ENCODE assay signal across 2 cellular contexts in the genomic region with DNA sequence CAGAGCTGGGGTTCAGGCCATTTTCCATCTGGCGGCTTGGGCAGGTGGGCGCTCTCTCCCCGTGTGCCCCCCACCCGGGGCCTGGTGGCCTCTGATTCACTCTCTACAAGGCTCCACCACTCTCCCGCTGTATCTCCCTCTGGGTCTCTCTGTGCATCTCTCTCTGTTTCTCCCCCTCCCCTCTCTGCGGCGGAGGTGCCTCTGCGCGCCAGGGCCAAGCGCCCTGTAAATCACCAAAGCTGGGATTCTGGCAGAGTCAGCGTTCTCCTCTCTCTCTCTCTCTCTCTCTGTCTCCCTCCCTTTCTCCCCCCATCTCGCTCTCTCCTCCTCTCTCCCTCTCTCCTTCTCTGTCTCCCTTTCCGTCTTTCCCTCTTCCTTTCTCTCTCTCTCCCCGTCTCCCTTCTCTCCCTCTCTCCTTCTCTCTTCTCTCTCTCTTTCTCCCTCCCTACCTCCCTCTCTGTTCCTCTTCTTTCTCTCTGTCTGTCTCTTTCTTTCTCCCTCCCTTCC.
A peak's percentile ranks its signal among the peaks of the same experiment; 100 is the strongest.
TF ChIP-seq lines count a peak whose summit lies in the region.

No MANE protein-coding gene starts in this region.

TF ChIP-seq in HCT116, 20 proteins besides CTCF, POLR2A, EP300 and RAD21 (continued from another document):
- no peak for TF ChIP-seq EZH2 (IDR thresholded peaks at IDR 0.05)
- no peak for TF ChIP-seq SRF (IDR thresholded peaks at IDR 0.05; ENCODE audit: low read depth)
- TF ChIP-seq JUND (IDR thresholded peaks at IDR 0.05) = no peak
- no peak for TF ChIP-seq EGR1 (IDR thresholded peaks at IDR 0.05; ENCODE audit: low read depth)
- TF ChIP-seq FOSL1 (IDR thresholded peaks at IDR 0.05; ENCODE audit: low read depth) = no peak
- TF ChIP-seq, protein P1, sequence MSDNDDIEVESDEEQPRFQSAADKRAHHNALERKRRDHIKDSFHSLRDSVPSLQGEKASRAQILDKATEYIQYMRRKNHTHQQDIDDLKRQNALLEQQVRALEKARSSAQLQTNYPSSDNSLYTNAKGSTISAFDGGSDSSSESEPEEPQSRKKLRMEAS (IDR thresholded peaks at IDR 0.05) = no peak
- TF ChIP-seq YY1 (IDR thresholded peaks at IDR 0.05; ENCODE audit: extremely low read depth, insufficient replicate concordance, low read depth, low read length) = no peak
- TF ChIP-seq, protein P2, sequence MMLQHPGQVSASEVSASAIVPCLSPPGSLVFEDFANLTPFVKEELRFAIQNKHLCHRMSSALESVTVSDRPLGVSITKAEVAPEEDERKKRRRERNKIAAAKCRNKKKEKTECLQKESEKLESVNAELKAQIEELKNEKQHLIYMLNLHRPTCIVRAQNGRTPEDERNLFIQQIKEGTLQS (IDR thresholded peaks at IDR 0.05) = no peak
- TF ChIP-seq ZFX (IDR thresholded peaks at IDR 0.05) = no peak
TF ChIP-seq in HCT116: peak in this region for 0.

TF ChIP-seq in GM12878, 131 proteins besides CTCF, POLR2A, EP300 and RAD21:
- TF ChIP-seq, protein P3, sequence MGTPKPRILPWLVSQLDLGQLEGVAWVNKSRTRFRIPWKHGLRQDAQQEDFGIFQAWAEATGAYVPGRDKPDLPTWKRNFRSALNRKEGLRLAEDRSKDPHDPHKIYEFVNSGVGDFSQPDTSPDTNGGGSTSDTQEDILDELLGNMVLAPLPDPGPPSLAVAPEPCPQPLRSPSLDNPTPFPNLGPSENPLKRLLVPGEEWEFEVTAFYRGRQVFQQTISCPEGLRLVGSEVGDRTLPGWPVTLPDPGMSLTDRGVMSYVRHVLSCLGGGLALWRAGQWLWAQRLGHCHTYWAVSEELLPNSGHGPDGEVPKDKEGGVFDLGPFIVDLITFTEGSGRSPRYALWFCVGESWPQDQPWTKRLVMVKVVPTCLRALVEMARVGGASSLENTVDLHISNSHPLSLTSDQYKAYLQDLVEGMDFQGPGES (IDR thresholded peaks at IDR 0.05) = no peak
- TF ChIP-seq TCF12 (IDR thresholded peaks at IDR 0.05; ENCODE audit: low read depth, low read length) (no peak), HDGF (IDR thresholded peaks at IDR 0.05) (0 out of 2 replicates have a peak, but pooled peaks have one; percentile 15), KDM1A (IDR thresholded peaks at IDR 0.05; ENCODE audit: borderline replicate concordance) (no peak), CHD2 (IDR thresholded peaks at IDR 0.05; ENCODE audit: borderline replicate concordance, low read depth, low read length) (no peak), IKZF2 (IDR thresholded peaks at IDR 0.05) (peak in 1 of 2 experiments; percentile 43; a peak in 1 of 4 replicates), ZNF24 (IDR thresholded peaks at IDR 0.05) (no peak)
- TF ChIP-seq, protein P4, sequence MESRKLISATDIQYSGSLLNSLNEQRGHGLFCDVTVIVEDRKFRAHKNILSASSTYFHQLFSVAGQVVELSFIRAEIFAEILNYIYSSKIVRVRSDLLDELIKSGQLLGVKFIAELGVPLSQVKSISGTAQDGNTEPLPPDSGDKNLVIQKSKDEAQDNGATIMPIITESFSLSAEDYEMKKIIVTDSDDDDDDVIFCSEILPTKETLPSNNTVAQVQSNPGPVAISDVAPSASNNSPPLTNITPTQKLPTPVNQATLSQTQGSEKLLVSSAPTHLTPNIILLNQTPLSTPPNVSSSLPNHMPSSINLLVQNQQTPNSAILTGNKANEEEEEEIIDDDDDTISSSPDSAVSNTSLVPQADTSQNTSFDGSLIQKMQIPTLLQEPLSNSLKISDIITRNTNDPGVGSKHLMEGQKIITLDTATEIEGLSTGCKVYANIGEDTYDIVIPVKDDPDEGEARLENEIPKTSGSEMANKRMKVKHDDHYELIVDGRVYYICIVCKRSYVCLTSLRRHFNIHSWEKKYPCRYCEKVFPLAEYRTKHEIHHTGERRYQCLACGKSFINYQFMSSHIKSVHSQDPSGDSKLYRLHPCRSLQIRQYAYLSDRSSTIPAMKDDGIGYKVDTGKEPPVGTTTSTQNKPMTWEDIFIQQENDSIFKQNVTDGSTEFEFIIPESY (IDR thresholded peaks at IDR 0.05) = peak; percentile 73; the same call in 1 of the 2 replicates
TF ChIP-seq in GM12878: peak in this region for 3.
